ENCODE assay signal across 8 cellular contexts in the genomic region with DNA sequence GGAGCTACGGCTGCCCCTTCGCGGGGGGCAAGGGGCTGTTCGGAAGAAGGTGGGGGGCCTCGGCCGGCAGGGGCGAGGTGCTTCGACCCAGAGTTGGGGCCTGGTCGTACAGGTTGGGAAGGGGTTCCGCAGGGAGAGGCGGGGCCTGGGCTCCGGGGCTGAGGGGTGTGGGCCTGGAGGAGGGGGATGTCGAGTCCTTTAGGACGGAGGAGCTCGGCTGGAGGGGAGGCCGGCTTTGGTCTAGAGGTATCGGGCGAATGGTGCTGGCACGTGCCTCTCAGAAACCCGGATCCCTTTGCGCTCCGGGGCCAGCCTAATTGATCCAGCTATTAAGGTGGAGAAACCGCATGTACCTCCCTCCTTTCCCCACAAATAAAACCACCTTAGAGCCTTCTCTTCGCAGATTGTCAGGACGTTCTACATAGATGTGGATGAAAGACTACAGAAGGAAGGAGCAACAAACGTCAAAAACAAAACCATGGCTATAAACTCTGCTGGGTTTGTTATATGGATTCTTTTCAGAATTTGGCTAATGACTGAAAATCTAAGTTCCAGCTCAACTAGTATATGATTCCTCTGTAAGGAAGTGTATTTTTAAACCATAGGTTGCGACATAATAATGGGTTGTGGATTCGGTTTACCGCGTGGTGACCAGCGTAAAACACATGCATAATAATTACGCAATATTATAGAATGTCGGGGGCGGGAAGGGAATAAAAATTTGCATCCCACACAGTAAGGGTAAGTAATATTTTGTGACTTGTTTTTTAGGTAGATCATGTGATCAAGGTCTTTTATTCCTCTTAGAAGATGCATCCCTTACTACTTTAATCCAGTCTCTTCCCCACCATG. TPM values are rescaled to one million over a fixed set of nuclear protein-coding genes. Genes with fewer than 3 reads are reported as not detected.
DNase-seq lines count a peak whose midpoint lies in the region; ATAC-seq and TF ChIP-seq lines count a peak whose summit lies in the region.

No MANE protein-coding gene starts in this region.

- intact Hi-C loops in mucosa of descending colon (cut with DNase I, micrococcal nuclease), result no loop called here
- intact Hi-C loops in vagina (cut with DNase I), result loop anchor here (10.0 kb wide), 1 partner anchor 119 kb away; the partner anchor contains the start of gene TOP2B

- H3K4me3 ChIP-seq in SK-N-MC (peak overlapping the region; percentile 82), mucosa of descending colon (peak overlapping the region; percentile 90), vagina (peak overlapping the region; percentile 56 to 94)

- H3K36me3 Mint-ChIP-seq in endothelial cell (ENCODE audit: low read depth, unreplicated experiment), result peaks cover 4% of the 10 kb centered on the region

- peak; percentile 21 to 48 for DNase-seq in NCI-H524 (lab: John Stamatoyannopoulos, UW)
- no peak for DNase-seq in NCI-H524 treated with DMSO at 0.1 percent for 48 hours (lab: John Stamatoyannopoulos, UW)
- peak; percentile 81 for DNase-seq in HuH-7.5 (ENCODE audit: low spot score)
- no peak for DNase-seq in SK-N-MC (ENCODE audit: low read depth, low spot score)
- DNase-seq in endothelial cell (ENCODE audit: low spot score), result no peak
- DNase-seq in mucosa of descending colon, result peak in 1 of 3 donors; percentile 84
- DNase-seq in vagina (ENCODE audit: extremely low spot score in 2 of 2), result no peak

- TF ChIP-seq POLR2A in vagina (IDR thresholded peaks at IDR 0.05), result no peak

- no peaks in the 10 kb centered on the region for H3K9me3 Mint-ChIP-seq in endothelial cell (ENCODE audit: unreplicated experiment)

- H3K4me1 Mint-ChIP-seq in endothelial cell (ENCODE audit: unreplicated experiment), result peaks cover 22% of the 10 kb centered on the region

- TF ChIP-seq CTCF in endothelial cell (IDR thresholded peaks at IDR 0.05; ENCODE audit: unreplicated experiment) (no peak), mucosa of descending colon (IDR thresholded peaks at IDR 0.05) (no peak), vagina (IDR thresholded peaks at IDR 0.05) (no peak)

- H3K9ac ChIP-seq in SK-N-MC (ENCODE audit: insufficient read length), result peak overlapping the region; percentile 49

- H3K36me3 ChIP-seq in SK-N-MC (ENCODE audit: insufficient read depth, low read length), result no peaks in the 10 kb centered on the region
- H3K36me3 ChIP-seq in mucosa of descending colon (ENCODE audit: low read depth), result no peaks in the 10 kb centered on the region
- H3K36me3 ChIP-seq in vagina, result no peaks in the 10 kb centered on the region

- H3K9me3 ChIP-seq in SK-N-MC (ENCODE audit: low read depth, low read length) (no peaks in the 10 kb centered on the region), mucosa of descending colon (no peaks in the 10 kb centered on the region), vagina (no peaks in the 10 kb centered on the region)

- peaks cover 20% of the 10 kb centered on the region for H3K4me1 ChIP-seq in mucosa of descending colon (ENCODE audit: low read depth)
- peaks cover 19% of the 10 kb centered on the region for H3K4me1 ChIP-seq in vagina

- H3K27ac ChIP-seq in SK-N-MC (no peak overlapping the region), vagina (peak overlapping the region; percentile 87)

- peaks cover 4% of the 10 kb centered on the region for H3K27me3 Mint-ChIP-seq in endothelial cell (ENCODE audit: unreplicated experiment)

- ATAC-seq in GM21576 (IDR thresholded peaks at IDR 0.05; ENCODE audit: unreplicated experiment) (peak; percentile 21), mucosa of descending colon (peak; percentile 35)

- no peak overlapping the region for H3K27ac Mint-ChIP-seq in endothelial cell (ENCODE audit: unreplicated experiment)

- H3K27me3 ChIP-seq in vagina, result no peaks in the 10 kb centered on the region

- H3K4me3 Mint-ChIP-seq in endothelial cell (ENCODE audit: unreplicated experiment), result peak overlapping the region; percentile 92

RNA-seq across cellular contexts. Expression of gene NGLY1, which starts 0.6 kb away (rescaled TPM):
- 22.8 TPM for total RNA-seq in endothelial cell (ENCODE audit: unreplicated experiment)
- 10 to 100 TPM; 37.2 to 57.5 (median 41.1) TPM for total RNA-seq in mucosa of descending colon
- 31.7 TPM for total RNA-seq in vagina

RNA-seq across cellular contexts. Expression of gene OXSM, which starts 6.0 kb away (rescaled TPM):
- total RNA-seq in endothelial cell (ENCODE audit: unreplicated experiment), result 11.4 TPM
- total RNA-seq in mucosa of descending colon, result 10 to 100 TPM in 2 of 3 donors, 1 to 10 TPM in 1; 10.0 to 18.4 (median 17.4) TPM
- 5.9 TPM for total RNA-seq in vagina

Comparison
In these comparisons a context has a peak if more than half of its experiments do, and no peak if none do; other contexts are left out.
1. DNase-seq: peak in NCI-H524 (2 of 2) and HuH-7.5 (single experiment); none in NCI-H524 treated with DMSO at 0.1 percent for 48 hours (single experiment), SK-N-MC (single experiment), endothelial cell (single experiment) and vagina (0 of 2).
2. Peak in every context shown above with its lines, with median percentiles within 50 percentile points of each other: H3K4me3 ChIP-seq.